ENCODE assay signal across 19 cellular contexts in the genomic region with DNA sequence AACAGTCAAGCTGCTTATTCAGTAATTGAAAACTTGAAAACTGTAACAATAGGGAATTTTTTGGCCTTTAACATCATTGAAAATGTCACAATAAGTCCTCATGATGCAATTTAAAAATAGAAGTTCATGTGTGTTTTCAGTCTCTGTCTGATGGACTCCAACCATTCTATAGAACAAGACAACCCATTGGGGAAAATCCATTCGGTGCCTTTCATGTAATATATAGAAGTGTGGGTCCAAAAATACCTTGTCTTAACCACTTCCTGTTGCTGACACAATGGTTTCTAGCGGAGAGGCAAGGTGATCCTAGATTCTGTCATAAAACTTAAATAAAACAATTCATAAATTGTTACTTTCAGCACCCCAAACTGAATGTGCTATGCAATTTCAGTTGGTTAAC.
DNase-seq lines count a peak whose midpoint lies in the region; ATAC-seq and TF ChIP-seq lines count a peak whose summit lies in the region.
"Had no signal": no experiment of that assay in that cellular context is flagged by ENCODE, and none has a peak within 500 bp of the region (broad histone marks: within the 10 kb centered on the region; RNA-seq: fewer than 3 reads in every experiment).

No MANE protein-coding gene starts in this region.

- H3K9me3 ChIP-seq in HAP-1 (no peaks in the 10 kb centered on the region), BE2C (no peaks in the 10 kb centered on the region), upper lobe of left lung (no peaks in the 10 kb centered on the region)
- H3K9me3 ChIP-seq: right lobe of liver, SJCRH30 had no signal

- no peaks in the 10 kb centered on the region for H3K4me1 ChIP-seq in HAP-1
- H3K4me1 ChIP-seq in BE2C: no peaks in the 10 kb centered on the region
- H3K4me1 ChIP-seq in upper lobe of left lung: no peaks in the 10 kb centered on the region
- H3K4me1 ChIP-seq: right lobe of liver, SJCRH30 had no signal

- TF ChIP-seq EP300 in upper lobe of left lung (IDR thresholded peaks at IDR 0.05): no peak

- H3K4me3 ChIP-seq in HAP-1: no peak overlapping the region
- no peak overlapping the region for H3K4me3 ChIP-seq in BE2C (ENCODE audit: low read depth, low read length)
- H3K4me3 ChIP-seq in upper lobe of left lung: no peak overlapping the region
- H3K4me3 ChIP-seq: right lobe of liver, SJCRH30 had no signal

- TF ChIP-seq POLR2A in upper lobe of left lung (IDR thresholded peaks at IDR 0.05): no peak

- peak; percentile 67 for ATAC-seq in GM18498 (IDR thresholded peaks at IDR 0.05; ENCODE audit: unreplicated experiment)
- ATAC-seq in GM19463 (IDR thresholded peaks at IDR 0.05; ENCODE audit: unreplicated experiment): peak; percentile 65
- ATAC-seq in HG02884 (IDR thresholded peaks at IDR 0.05; ENCODE audit: unreplicated experiment): peak; percentile 69
- ATAC-seq in HG03558 (IDR thresholded peaks at IDR 0.05; ENCODE audit: extremely low read depth, unreplicated experiment): peak; percentile 45
- ATAC-seq in upper lobe of left lung (ENCODE audit: low FRiP score in 2 of 2): no peak
- ATAC-seq: activated naive CD8-positive, alpha-beta T cell treated with anti-CD3 and anti-CD28 coated beads, Interleukin-2, amount 50 U/mL, for 24 hours; CD8-positive, alpha-beta T cell; PC-3; right lobe of liver; stimulated activated naive CD8-positive, alpha-beta T cell treated with anti-CD3 and anti-CD28 coated beads, Interleukin-15, Interleukin-2, amounts not matched to agents 100 U/mL and 50 U/mL, for 24 hours had no signal

- no peak overlapping the region for H3K27ac ChIP-seq in upper lobe of left lung
- H3K27ac ChIP-seq: right lobe of liver, SJCRH30 had no signal

- H3K36me3 ChIP-seq in HAP-1 (replicated peaks) (no peaks in the 10 kb centered on the region), BE2C (no peaks in the 10 kb centered on the region), upper lobe of left lung (no peaks in the 10 kb centered on the region)
- H3K36me3 ChIP-seq: right lobe of liver, SJCRH30 had no signal

- no peaks in the 10 kb centered on the region for H3K27me3 ChIP-seq in HAP-1 (ENCODE audit: low read depth)
- H3K27me3 ChIP-seq in BE2C: no peaks in the 10 kb centered on the region
- no peaks in the 10 kb centered on the region for H3K27me3 ChIP-seq in upper lobe of left lung
- H3K27me3 ChIP-seq: right lobe of liver, SJCRH30 had no signal

- TF ChIP-seq CTCF in BE2C (IDR thresholded peaks at IDR 0.05; ENCODE audit: low read depth, low read length) (no peak), upper lobe of left lung (IDR thresholded peaks at IDR 0.05) (no peak)

- 60 to 71% methylated on average over 2 of the region's 2 CpGs for WGBS in upper lobe of left lung, 2 donors

- DNase-seq in HAP-1 (ENCODE audit: low spot score in 2 of 2) (no peak), HuH-7 (ENCODE audit: low spot score) (no peak), BE2C (no peak), upper lobe of left lung (no peak)
- DNase-seq: activated CD4-positive, CD25-positive, alpha-beta regulatory T cell; activated naive CD8-positive, alpha-beta T cell treated with anti-CD3 and anti-CD28 coated beads, Interleukin-2, amount 50 U/mL, for 24 hours; CD8-positive, alpha-beta T cell; DND-41; hypothalamus; NCI-H1417 treated with DMSO at 0.1 percent for 48 hours; NCI-H2171; PC-3; right lobe of liver; SJCRH30; stimulated activated naive CD8-positive, alpha-beta T cell treated with anti-CD3 and anti-CD28 coated beads, Interleukin-15, Interleukin-2, amounts not matched to agents 100 U/mL and 50 U/mL, for 24 hours had no signal

- in situ Hi-C loops in HAP-1 (cut with MboI; ENCODE audit: low sequenced_read_pairs): no loop called here

Comparison
In these comparisons a context has a peak if more than half of its experiments do, and no peak if none do; other contexts are left out.
1. ATAC-seq: peak in GM18498 (single experiment), GM19463 (single experiment), HG02884 (single experiment) and HG03558 (single experiment); none in upper lobe of left lung (0 of 2).